In genomic region chr3:48519244-48519643, GRCh38 we compare ENCODE assay signal across 1 cellular context.
TF ChIP-seq lines count a peak whose summit lies in the region.

No MANE protein-coding gene starts in this region.

TF ChIP-seq in HepG2, 621 proteins besides CTCF, POLR2A, EP300 and RAD21:
- TF ChIP-seq ZNF687 (CRISPR knock-in tag; IDR thresholded peaks at IDR 0.05) (peak; percentile 12; the same call in 1 of the 2 replicates), PHB2 (IDR thresholded peaks at IDR 0.05; ENCODE audit: partially characterized antibody) (no peak)
